ENCODE assay signal across 12 cellular contexts in genomic region chr18:31413137-31413536, GRCh38. TPM values are rescaled to one million over a fixed set of nuclear protein-coding genes. Genes with fewer than 3 reads are reported as not detected.
"Had no signal": no experiment of that assay in that cellular context is flagged by ENCODE, and none has a peak within 500 bp of the region (broad histone marks: within the 10 kb centered on the region; RNA-seq: fewer than 3 reads in every experiment).

No MANE protein-coding gene starts in this region.

- H3K4me3 Mint-ChIP-seq: GM23338, H9, HFFc6 had no signal

- H3K27ac Mint-ChIP-seq: GM23338, H9, HFFc6 had no signal

- H2AFZ ChIP-seq: GM23248, GM23338 had no signal

- H3K4me2 ChIP-seq: GM23338 had no signal

- H3K9ac ChIP-seq: GM23248 had no signal

- H3K4me3 ChIP-seq: GM23248, GM23338, HAP-1 had no signal

- H3K9me3 ChIP-seq: HAP-1 had no signal

- H3K36me3 ChIP-seq: HAP-1 had no signal

- H3K4me1 ChIP-seq: HAP-1 had no signal

- ATAC-seq: GM23338, HCT116 had no signal

- H3K9me3 Mint-ChIP-seq: GM23338 had no signal

- DNase-seq: GM23248, GOT3, H7, H9, HCEC 1CT, HFFc6 had no signal

- H3K4me1 Mint-ChIP-seq: GM23338, H9 had no signal

- H3K27ac ChIP-seq: GM23248 had no signal

- FAIRE-seq: H1, H54 had no signal

RNA-seq across cellular contexts. Expression of gene DSG3, which starts 34.4 kb away (rescaled TPM):
- total RNA-seq: GM23248, H4, H7, HFFc6 had no signal
- polyA plus RNA-seq: GM23248 had no signal

RNA-seq across cellular contexts. Expression of gene DSG4, which starts 36.6 kb away (rescaled TPM):
- total RNA-seq: GM23248, GM23338, H1, H4, H7, H9, HFFc6 had no signal
- polyA plus RNA-seq: GM23248, GM23338, H1 had no signal
